In the genomic region with DNA sequence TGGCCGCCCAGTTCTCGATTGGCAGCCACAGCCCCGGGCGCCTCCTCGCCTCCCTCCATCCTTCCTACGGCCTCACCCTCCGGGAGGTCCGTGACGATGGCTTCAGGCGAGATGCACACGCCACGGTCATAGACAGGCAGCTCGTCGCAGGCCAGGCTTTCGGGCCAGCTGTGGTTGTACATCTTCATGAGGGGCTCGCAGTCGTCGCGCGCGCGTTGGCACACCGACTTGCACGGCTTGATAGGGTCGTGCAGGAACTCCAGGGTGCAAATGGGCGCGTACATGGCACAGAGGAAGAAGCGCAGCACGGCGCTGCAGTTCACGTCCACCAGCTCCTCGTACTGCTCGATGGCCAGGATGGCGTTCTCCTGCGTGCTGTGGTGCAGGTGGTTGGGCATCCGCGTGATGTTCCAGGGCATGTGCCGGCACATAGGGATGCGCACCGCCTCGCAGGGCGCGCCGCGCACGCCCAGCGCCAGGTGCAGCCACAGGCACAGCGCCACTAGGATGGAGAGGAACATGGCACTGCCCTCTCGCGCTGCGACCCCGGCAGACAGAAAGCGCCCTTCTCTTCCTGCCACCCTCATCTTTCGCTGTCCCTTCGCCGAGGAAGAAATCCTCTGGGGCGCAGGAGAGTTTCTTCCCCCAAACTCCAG, we compare ENCODE assay signal across 8 cellular contexts. TPM values are rescaled to one million over a fixed set of nuclear protein-coding genes. Genes with fewer than 3 reads are reported as not detected.
DNase-seq lines count a peak whose midpoint lies in the region; ATAC-seq and TF ChIP-seq lines count a peak whose summit lies in the region.

No MANE protein-coding gene starts in this region.

- H3K27me3 ChIP-seq in H7 (ENCODE audit: control insufficient read depth, insufficient read depth, low read length), result peaks cover 44% of the 10 kb centered on the region

- H3K4me3 ChIP-seq in H7 (ENCODE audit: insufficient read depth, low read depth, low read length), result peak overlapping the region; percentile 56

- ATAC-seq in SK-N-SH treated with all-trans-retinoic acid at 6 μM for 48 hours, result peak; percentile 1; the same call in 2 of the 3 replicates
- no peak for ATAC-seq in GM21447 (IDR thresholded peaks at IDR 0.05; ENCODE audit: unreplicated experiment)

- H3K36me3 ChIP-seq in H7 (replicated peaks; ENCODE audit: control insufficient read depth, insufficient read depth, low read length), result no peaks in the 10 kb centered on the region

- intact Hi-C loops in head of caudate nucleus (cut with DNase I), result no loop called here

- DNase-seq in H7 (peak; percentile 51), head of caudate nucleus (peak in 22 of 42 donors; percentile 5 to 47 (median 17)), retina (peak; percentile 82), occipital lobe (lab: John Stamatoyannopoulos, UW) (no peak), NCI-H2227 treated with DMSO at 0.1 percent for 48 hours (lab: John Stamatoyannopoulos, UW) (no peak), mesenteric fat pad (ENCODE audit: low spot score) (no peak)

TF ChIP-seq in SK-N-SH treated with all-trans-retinoic acid at 6 μM for 48 hours, 23 proteins besides CTCF, POLR2A, EP300 and RAD21:
- TF ChIP-seq CSDC2 (CRISPR knock-in tag; IDR thresholded peaks at IDR 0.05) (no peak), SNAI2 (CRISPR knock-in tag; IDR thresholded peaks at IDR 0.05) (no peak), ZNF565 (CRISPR knock-in tag; conservative IDR thresholded peaks at IDR 0.05; ENCODE audit: low read depth) (no peak), ZC3H10 (CRISPR knock-in tag; IDR thresholded peaks at IDR 0.05) (no peak), TCF4 (CRISPR knock-in tag; IDR thresholded peaks at IDR 0.05; ENCODE audit: borderline replicate concordance) (no peak), ARNTL (CRISPR knock-in tag; IDR thresholded peaks at IDR 0.05; ENCODE audit: borderline replicate concordance, low read depth) (no peak), ZNF70 (CRISPR knock-in tag; IDR thresholded peaks at IDR 0.05) (no peak)
- TF ChIP-seq, protein P1, sequence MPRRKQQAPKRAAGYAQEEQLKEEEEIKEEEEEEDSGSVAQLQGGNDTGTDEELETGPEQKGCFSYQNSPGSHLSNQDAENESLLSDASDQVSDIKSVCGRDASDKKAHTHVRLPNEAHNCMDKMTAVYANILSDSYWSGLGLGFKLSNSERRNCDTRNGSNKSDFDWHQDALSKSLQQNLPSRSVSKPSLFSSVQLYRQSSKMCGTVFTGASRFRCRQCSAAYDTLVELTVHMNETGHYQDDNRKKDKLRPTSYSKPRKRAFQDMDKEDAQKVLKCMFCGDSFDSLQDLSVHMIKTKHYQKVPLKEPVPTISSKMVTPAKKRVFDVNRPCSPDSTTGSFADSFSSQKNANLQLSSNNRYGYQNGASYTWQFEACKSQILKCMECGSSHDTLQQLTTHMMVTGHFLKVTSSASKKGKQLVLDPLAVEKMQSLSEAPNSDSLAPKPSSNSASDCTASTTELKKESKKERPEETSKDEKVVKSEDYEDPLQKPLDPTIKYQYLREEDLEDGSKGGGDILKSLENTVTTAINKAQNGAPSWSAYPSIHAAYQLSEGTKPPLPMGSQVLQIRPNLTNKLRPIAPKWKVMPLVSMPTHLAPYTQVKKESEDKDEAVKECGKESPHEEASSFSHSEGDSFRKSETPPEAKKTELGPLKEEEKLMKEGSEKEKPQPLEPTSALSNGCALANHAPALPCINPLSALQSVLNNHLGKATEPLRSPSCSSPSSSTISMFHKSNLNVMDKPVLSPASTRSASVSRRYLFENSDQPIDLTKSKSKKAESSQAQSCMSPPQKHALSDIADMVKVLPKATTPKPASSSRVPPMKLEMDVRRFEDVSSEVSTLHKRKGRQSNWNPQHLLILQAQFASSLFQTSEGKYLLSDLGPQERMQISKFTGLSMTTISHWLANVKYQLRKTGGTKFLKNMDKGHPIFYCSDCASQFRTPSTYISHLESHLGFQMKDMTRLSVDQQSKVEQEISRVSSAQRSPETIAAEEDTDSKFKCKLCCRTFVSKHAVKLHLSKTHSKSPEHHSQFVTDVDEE (CRISPR knock-in tag; IDR thresholded peaks at IDR 0.05), result no peak

RNA-seq across cellular contexts. Expression of a gene that starts 0.5 kb away (rescaled TPM):
- not detected in 2 replicates for total RNA-seq in H7 (2014; rRNA removed; shearing (Covaris generic))
- total RNA-seq in occipital lobe (1.1 TPM), mesenteric fat pad (64.3 TPM)

RNA-seq across cellular contexts. Expression of a gene that starts 4.3 kb away (rescaled TPM):
- 7.3 and 8.3 TPM in 2 replicates for total RNA-seq in H7 (2014; rRNA removed; shearing (Covaris generic))
- total RNA-seq in occipital lobe (16.4 TPM), mesenteric fat pad (46.3 TPM)

Comparison
In these comparisons a context has a peak if more than half of its experiments do, and no peak if none do; other contexts are left out.
1. DNase-seq: peak in H7 (single experiment), head of caudate nucleus (22 of 42) and retina (single experiment); none in occipital lobe (single experiment), NCI-H2227 treated with DMSO at 0.1 percent for 48 hours (single experiment) and mesenteric fat pad (single experiment).
2. RNA of a gene that starts 0.5 kb away (total RNA-seq): 64.3 TPM in mesenteric fat pad (single experiment); 1.1 TPM in occipital lobe (single experiment) and not detected in H7; every median in the first group is over 10 times any median in the second.